ENCODE assay signal across 1 cellular context in genomic region chr19:38899447-38900219, GRCh38.
TF ChIP-seq lines count a peak whose summit lies in the region.

NFKBIB (plus strand) TSS chr19:38899969; CDS start chr19:38900033, 64 bp downstream.
SIRT2 (minus strand) TSS chr19:38899618; CDS start chr19:38899521, 97 bp downstream.

TF ChIP-seq in GM12878, 131 proteins besides CTCF, POLR2A, EP300 and RAD21 (continued from another document and continues in another):
- TF ChIP-seq POLR2AphosphoS5 (IDR thresholded peaks at IDR 0.05; ENCODE audit: low read length) (peak; percentile 77), SUZ12 (IDR thresholded peaks at IDR 0.05; ENCODE audit: unreplicated experiment) (no peak), ZNF687 (IDR thresholded peaks at IDR 0.05) (0 out of 2 replicates have a peak, but pooled peaks have one; percentile 16), STAT3 (IDR thresholded peaks at IDR 0.05; ENCODE audit: low read depth, low read length) (no peak), RAD51 (IDR thresholded peaks at IDR 0.05) (no peak), ZBTB40 (IDR thresholded peaks at IDR 0.05; ENCODE audit: borderline replicate concordance) (peak; percentile 85; the same call in 1 of the 2 replicates), YBX1 (IDR thresholded peaks at IDR 0.05) (no peak), ZSCAN29 (IDR thresholded peaks at IDR 0.05) (no peak), NFYA (IDR thresholded peaks at IDR 0.05; ENCODE audit: borderline replicate concordance, low read depth, low read length) (peak; percentile 29; the same call in 1 of the 2 replicates), NBN (IDR thresholded peaks at IDR 0.05) (peak; percentile 80), SIN3A (IDR thresholded peaks at IDR 0.05; ENCODE audit: low read depth, low read length) (peak; percentile 24; the same call in 1 of the 2 replicates), YY1 (IDR thresholded peaks at IDR 0.05; ENCODE audit: low read depth, low read length) (peak; percentile 100), MAX (IDR thresholded peaks at IDR 0.05; ENCODE audit: low read depth, low read length) (0 out of 2 replicates have a peak, but pooled peaks have one; percentile 7), CEBPZ (IDR thresholded peaks at IDR 0.05; ENCODE audit: low read depth, low read length) (peak; percentile 33; the same call in 1 of the 2 replicates), ATF2 (IDR thresholded peaks at IDR 0.05; ENCODE audit: low read length) (no peak), SMAD5 (IDR thresholded peaks at IDR 0.05; ENCODE audit: low read depth) (peak; percentile 47; the same call in 1 of the 2 replicates), SREBF2 (IDR thresholded peaks at IDR 0.05; ENCODE audit: low read length) (no peak), IKZF2 (IDR thresholded peaks at IDR 0.05) (peak; percentile 64 to 72; a peak in 3 of 4 replicates), BCL3 (IDR thresholded peaks at IDR 0.05; ENCODE audit: borderline replicate concordance, insufficient read depth, low read depth, low read length, poor library complexity, severe bottlenecking) (no peak), RELA (IDR thresholded peaks at IDR 0.05; ENCODE audit: borderline replicate concordance, partially characterized antibody) (peak; percentile 95), E2F8 (IDR thresholded peaks at IDR 0.05; ENCODE audit: low read depth, partially characterized antibody) (peak; percentile 84), ZNF217 (IDR thresholded peaks at IDR 0.05) (no peak), SP1 (IDR thresholded peaks at IDR 0.05; ENCODE audit: low read depth, low read length) (peak; percentile 95), KLF5 (IDR thresholded peaks at IDR 0.05; ENCODE audit: partially characterized antibody) (peak; percentile 76), NKRF (conservative IDR thresholded peaks at IDR 0.05) (peak; percentile 92), SPI1 (IDR thresholded peaks at IDR 0.05; ENCODE audit: borderline replicate concordance, insufficient read depth, low read depth, low read length) (0 out of 2 replicates have a peak, but pooled peaks have one; percentile 19), LARP7 (IDR thresholded peaks at IDR 0.05) (peak; percentile 79), ELK1 (IDR thresholded peaks at IDR 0.05; ENCODE audit: low read depth, low read length) (peak; percentile 67; the same call in 1 of the 2 replicates), NR2F1 (conservative IDR thresholded peaks at IDR 0.05) (peak; percentile 89), MYB (IDR thresholded peaks at IDR 0.05; ENCODE audit: borderline replicate concordance, low read depth, low read length) (no peak), MTA2 (IDR thresholded peaks at IDR 0.05; ENCODE audit: low read depth) (no peak), ATF7 (IDR thresholded peaks at IDR 0.05; ENCODE audit: low read depth) (peak; percentile 52; the same call in 1 of the 2 replicates), ZZZ3 (IDR thresholded peaks at IDR 0.05; ENCODE audit: control insufficient read depth, insufficient read length, low read depth) (no peak), TARDBP (IDR thresholded peaks at IDR 0.05; ENCODE audit: borderline replicate concordance) (peak; percentile 94), NRF1 (conservative IDR thresholded peaks at IDR 0.05; ENCODE audit: low read depth, low read length) (0 out of 2 replicates have a peak, but pooled peaks have one; percentile 18), EED (IDR thresholded peaks at IDR 0.05; ENCODE audit: low read depth) (no peak), ASH2L (IDR thresholded peaks at IDR 0.05; ENCODE audit: borderline replicate concordance, low read depth) (no peak; the same call in 1 of the 2 replicates), NR2C2 (IDR thresholded peaks at IDR 0.05; ENCODE audit: borderline replicate concordance, control insufficient read depth, insufficient read length, low read depth) (no peak), ZNF207 (IDR thresholded peaks at IDR 0.05; ENCODE audit: borderline replicate concordance) (0 out of 2 replicates have a peak, but pooled peaks have one; percentile 65)
